1 cellular context compared by ENCODE assay signal in the genomic region with DNA sequence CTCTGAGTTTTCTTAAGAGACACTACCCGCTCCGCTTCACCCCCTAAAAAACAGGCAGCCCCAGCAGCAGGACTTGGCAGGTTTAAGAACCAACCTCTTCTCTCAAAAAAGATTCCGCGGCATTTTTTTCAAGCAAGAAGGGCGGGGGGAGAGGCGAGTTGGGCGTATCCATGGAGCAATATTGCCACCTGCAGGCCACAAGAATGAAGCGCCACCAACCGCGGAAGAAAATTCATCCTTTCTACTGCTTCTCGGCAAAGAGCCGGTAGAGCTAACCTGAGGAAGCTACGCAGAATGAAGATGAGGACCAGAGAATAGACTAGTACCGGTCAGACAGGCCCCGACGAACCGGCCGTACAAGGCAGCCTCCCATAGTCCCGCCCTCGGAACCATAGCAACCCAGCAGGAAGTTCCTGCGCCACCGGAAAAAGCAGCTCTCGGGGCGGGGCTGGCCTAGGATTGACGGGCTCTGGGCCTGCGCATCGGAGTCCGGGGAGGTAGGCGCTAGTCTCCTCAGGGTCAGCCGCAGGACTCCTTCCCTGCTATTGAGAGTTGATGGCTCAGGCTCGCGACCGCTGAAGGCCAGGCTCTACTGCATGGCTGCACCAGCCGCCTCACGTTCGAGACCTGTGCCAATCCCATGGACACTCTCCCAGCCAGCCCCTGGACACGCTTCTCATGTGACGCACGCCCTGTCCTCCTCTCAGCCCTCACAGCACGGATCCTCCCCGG.
A peak's percentile ranks its signal among the peaks of the same experiment; 100 is the strongest.
TF ChIP-seq lines count a peak whose summit lies in the region.

No MANE protein-coding gene starts in this region.

TF ChIP-seq in K562, 482 proteins besides CTCF, POLR2A, EP300 and RAD21 (continued from another document):
- TF ChIP-seq, protein P1, sequence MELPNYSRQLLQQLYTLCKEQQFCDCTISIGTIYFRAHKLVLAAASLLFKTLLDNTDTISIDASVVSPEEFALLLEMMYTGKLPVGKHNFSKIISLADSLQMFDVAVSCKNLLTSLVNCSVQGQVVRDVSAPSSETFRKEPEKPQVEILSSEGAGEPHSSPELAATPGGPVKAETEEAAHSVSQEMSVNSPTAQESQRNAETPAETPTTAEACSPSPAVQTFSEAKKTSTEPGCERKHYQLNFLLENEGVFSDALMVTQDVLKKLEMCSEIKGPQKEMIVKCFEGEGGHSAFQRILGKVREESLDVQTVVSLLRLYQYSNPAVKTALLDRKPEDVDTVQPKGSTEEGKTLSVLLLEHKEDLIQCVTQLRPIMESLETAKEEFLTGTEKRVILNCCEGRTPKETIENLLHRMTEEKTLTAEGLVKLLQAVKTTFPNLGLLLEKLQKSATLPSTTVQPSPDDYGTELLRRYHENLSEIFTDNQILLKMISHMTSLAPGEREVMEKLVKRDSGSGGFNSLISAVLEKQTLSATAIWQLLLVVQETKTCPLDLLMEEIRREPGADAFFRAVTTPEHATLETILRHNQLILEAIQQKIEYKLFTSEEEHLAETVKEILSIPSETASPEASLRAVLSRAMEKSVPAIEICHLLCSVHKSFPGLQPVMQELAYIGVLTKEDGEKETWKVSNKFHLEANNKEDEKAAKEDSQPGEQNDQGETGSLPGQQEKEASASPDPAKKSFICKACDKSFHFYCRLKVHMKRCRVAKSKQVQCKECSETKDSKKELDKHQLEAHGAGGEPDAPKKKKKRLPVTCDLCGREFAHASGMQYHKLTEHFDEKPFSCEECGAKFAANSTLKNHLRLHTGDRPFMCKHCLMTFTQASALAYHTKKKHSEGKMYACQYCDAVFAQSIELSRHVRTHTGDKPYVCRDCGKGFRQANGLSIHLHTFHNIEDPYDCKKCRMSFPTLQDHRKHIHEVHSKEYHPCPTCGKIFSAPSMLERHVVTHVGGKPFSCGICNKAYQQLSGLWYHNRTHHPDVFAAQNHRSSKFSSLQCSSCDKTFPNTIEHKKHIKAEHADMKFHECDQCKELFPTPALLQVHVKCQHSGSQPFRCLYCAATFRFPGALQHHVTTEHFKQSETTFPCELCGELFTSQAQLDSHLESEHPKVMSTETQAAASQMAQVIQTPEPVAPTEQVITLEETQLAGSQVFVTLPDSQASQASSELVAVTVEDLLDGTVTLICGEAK (IDR thresholded peaks at IDR 0.05): peak; percentile 83
- TF ChIP-seq, protein P1 (CRISPR knock-in tag; IDR thresholded peaks at IDR 0.05): no peak
- TF ChIP-seq KAT2B (IDR thresholded peaks at IDR 0.05; ENCODE audit: low read depth, low read length) (no peak), ARHGAP35 (IDR thresholded peaks at IDR 0.05; ENCODE audit: partially characterized antibody) (no peak), MTA3 (IDR thresholded peaks at IDR 0.05; ENCODE audit: borderline replicate concordance) (0 out of 2 replicates have a peak, but pooled peaks have one; percentile 14), POLR2G (IDR thresholded peaks at IDR 0.05; ENCODE audit: low read depth, low read length) (peak; percentile 23; the same call in 1 of the 2 replicates), MYNN (IDR thresholded peaks at IDR 0.05) (0 out of 2 replicates have a peak, but pooled peaks have one; percentile 40), MYNN (CRISPR knock-in tag; IDR thresholded peaks at IDR 0.05) (no peak), FOXM1 (IDR thresholded peaks at IDR 0.05; ENCODE audit: low read depth) (peak; percentile 31; the same call in 1 of the 2 replicates), FOXM1 (CRISPR knock-in tag; IDR thresholded peaks at IDR 0.05; ENCODE audit: low read depth) (no peak), TOE1 (IDR thresholded peaks at IDR 0.05; ENCODE audit: borderline replicate concordance) (peak; percentile 70; the same call in 1 of the 2 replicates), TOE1 (CRISPR knock-in tag; IDR thresholded peaks at IDR 0.05; ENCODE audit: borderline replicate concordance, low read depth) (no peak), RBFOX2 (IDR thresholded peaks at IDR 0.05; ENCODE audit: low read depth, low read length) (0 out of 2 replicates have a peak, but pooled peaks have one; percentile 28), PHF8 (IDR thresholded peaks at IDR 0.05; ENCODE audit: borderline replicate concordance, low read length) (peak; percentile 25; the same call in 1 of the 2 replicates), ELF2 (CRISPR knock-in tag; IDR thresholded peaks at IDR 0.05) (no peak), YY1 (IDR thresholded peaks at IDR 0.05; ENCODE audit: borderline replicate concordance in 1 of 3, control insufficient read depth in 1 of 3, extremely low read depth in 1 of 3, insufficient read depth in 3 of 3, insufficient read length in 1 of 3, insufficient replicate concordance in 2 of 3, low read depth in 1 of 3, low read length in 2 of 3) (peak in 1 of 3 experiments; percentile 24), HSF4 (CRISPR knock-in tag; IDR thresholded peaks at IDR 0.05; ENCODE audit: borderline replicate concordance) (no peak), MYC (IDR thresholded peaks at IDR 0.05; ENCODE audit: low read depth, low read length) (0 out of 2 replicates have a peak, but pooled peaks have one; percentile 25), MYC (CRISPR knock-in tag; IDR thresholded peaks at IDR 0.05; ENCODE audit: borderline replicate concordance, low read depth) (no peak), ZNF384 (IDR thresholded peaks at IDR 0.05; ENCODE audit: low read depth, low read length) (peak; percentile 100), ZNF134 (CRISPR knock-in tag; conservative IDR thresholded peaks at IDR 0.05) (no peak), ARID2 (IDR thresholded peaks at IDR 0.05) (no peak), SMC3 (conservative IDR thresholded peaks at IDR 0.05; ENCODE audit: insufficient read depth, low read depth, low read length) (peak; percentile 73), RB1 (IDR thresholded peaks at IDR 0.05; ENCODE audit: low read depth) (0 out of 2 replicates have a peak, but pooled peaks have one; percentile 25), TBL1XR1 (IDR thresholded peaks at IDR 0.05; ENCODE audit: low read length in 2 of 2) (peak in 1 of 2 experiments; percentile 49; a peak in 1 of 4 replicates), IFI16 (CRISPR knock-in tag; IDR thresholded peaks at IDR 0.05) (no peak), GABPA (tag; conservative IDR thresholded peaks at IDR 0.05; ENCODE audit: low read depth) (peak; percentile 90), ATF7 (IDR thresholded peaks at IDR 0.05) (peak; percentile 39; the same call in 1 of the 2 replicates), NEUROD1 (IDR thresholded peaks at IDR 0.05; ENCODE audit: borderline replicate concordance, low read depth, low read length, partially characterized antibody) (peak; percentile 56), NCOA4 (IDR thresholded peaks at IDR 0.05; ENCODE audit: partially characterized antibody) (no peak)
- TF ChIP-seq, protein P2, sequence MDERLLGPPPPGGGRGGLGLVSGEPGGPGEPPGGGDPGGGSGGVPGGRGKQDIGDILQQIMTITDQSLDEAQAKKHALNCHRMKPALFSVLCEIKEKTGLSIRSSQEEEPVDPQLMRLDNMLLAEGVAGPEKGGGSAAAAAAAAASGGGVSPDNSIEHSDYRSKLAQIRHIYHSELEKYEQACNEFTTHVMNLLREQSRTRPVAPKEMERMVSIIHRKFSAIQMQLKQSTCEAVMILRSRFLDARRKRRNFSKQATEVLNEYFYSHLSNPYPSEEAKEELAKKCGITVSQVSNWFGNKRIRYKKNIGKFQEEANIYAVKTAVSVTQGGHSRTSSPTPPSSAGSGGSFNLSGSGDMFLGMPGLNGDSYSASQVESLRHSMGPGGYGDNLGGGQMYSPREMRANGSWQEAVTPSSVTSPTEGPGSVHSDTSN (CRISPR knock-in tag; IDR thresholded peaks at IDR 0.05; ENCODE audit: low read depth): 0 out of 2 replicates have a peak, but pooled peaks have one; percentile 14
- TF ChIP-seq, protein P2 (tag; conservative IDR thresholded peaks at IDR 0.05; ENCODE audit: low read depth): peak; percentile 69
